Comparison of ENCODE assay signal across 10 cellular contexts in the genomic region with DNA sequence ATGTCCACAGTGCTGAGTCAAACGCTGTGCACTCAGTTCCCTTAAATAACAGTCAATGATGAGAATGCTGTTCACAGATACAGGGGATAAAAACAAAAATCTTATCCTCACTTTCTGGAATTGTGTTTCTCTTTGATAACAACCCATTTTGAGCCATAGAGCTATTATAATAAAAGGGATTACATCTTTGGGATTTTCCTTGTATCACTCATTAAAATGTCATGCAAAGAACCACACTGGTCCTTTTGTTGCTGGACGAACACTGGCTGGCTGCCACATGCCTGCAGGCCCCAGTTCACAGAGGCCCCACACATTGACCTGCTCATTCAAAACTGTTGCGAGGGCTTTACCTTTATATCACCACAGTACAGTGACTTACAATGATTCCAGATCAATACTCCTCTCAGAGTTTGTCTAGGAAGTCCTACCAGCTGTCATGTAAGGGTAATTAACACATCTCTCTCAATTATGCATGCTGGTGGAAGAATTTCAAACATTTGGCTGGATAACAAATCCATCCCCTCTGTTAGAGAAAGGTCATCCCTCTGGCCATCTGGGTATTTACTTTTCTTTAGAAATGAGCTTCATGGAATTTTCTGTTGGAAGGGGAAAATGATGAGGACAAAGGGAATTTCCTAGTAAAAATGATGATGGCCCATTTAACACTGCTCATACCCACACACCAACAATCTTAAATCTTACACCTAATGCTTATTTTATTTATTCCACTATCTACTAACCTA.
A peak's percentile ranks its signal among the peaks of the same experiment; 100 is the strongest.
DNase-seq lines count a peak whose midpoint lies in the region; ATAC-seq and TF ChIP-seq lines count a peak whose summit lies in the region.
"Had no signal": no experiment of that assay in that cellular context is flagged by ENCODE, and none has a peak within 500 bp of the region (broad histone marks: within the 10 kb centered on the region; RNA-seq: fewer than 3 reads in every experiment).

No MANE protein-coding gene starts in this region.

- DNase-seq in AG20443 (ENCODE audit: low spot score) (peak; percentile 61), Panc1 (ENCODE audit: low read depth, low spot score) (no peak), epidermal melanocyte (ENCODE audit: insufficient read length, low spot score) (peak; percentile 72), myocyte (ENCODE audit: low read depth) (peak; percentile 66)
- DNase-seq in CD8-positive, alpha-beta T cell: no peak
- DNase-seq in stimulated activated CD4-positive, alpha-beta T cell treated with anti-CD3 and anti-CD28 coated beads, Interleukin-15, amount 100 ng/mL, for 24 hours: no peak
- DNase-seq: NCI-H2029 treated with DMSO at 0.1 percent for 48 hours had no signal

- no peaks in the 10 kb centered on the region for H3K27me3 Mint-ChIP-seq in CD8-positive, alpha-beta T cell (ENCODE audit: low read depth)

- peak overlapping the region; percentile 100 for H3K27ac ChIP-seq in Panc1 (ENCODE audit: low read length)
- H3K27ac ChIP-seq in CD8-positive, alpha-beta T cell (ENCODE audit: low read depth, low read length): no peak overlapping the region

- H3K9me3 Mint-ChIP-seq in CD8-positive, alpha-beta T cell: no peaks in the 10 kb centered on the region

- H3K4me3 Mint-ChIP-seq in CD8-positive, alpha-beta T cell: no peak overlapping the region
- H3K4me3 Mint-ChIP-seq: CD14-positive monocyte had no signal

- peak; percentile 86 for ATAC-seq in Panc1
- no peak for ATAC-seq in GM18502 (IDR thresholded peaks at IDR 0.05; ENCODE audit: poor library complexity, unreplicated experiment)
- ATAC-seq in CD8-positive, alpha-beta T cell: no peak
- no peak for ATAC-seq in GM19467 (IDR thresholded peaks at IDR 0.05; ENCODE audit: unreplicated experiment)

- H3K36me3 ChIP-seq in Panc1 (ENCODE audit: control insufficient read depth, insufficient read depth, low read length): peaks cover 5% of the 10 kb centered on the region; the same call in 1 of the 2 replicates
- no peaks in the 10 kb centered on the region for H3K36me3 ChIP-seq in CD8-positive, alpha-beta T cell (ENCODE audit: insufficient read depth, low read length)

- peaks cover 97% of the 10 kb centered on the region for H3K4me1 ChIP-seq in Panc1 (ENCODE audit: control insufficient read depth, insufficient read depth, low read length)
- no peaks in the 10 kb centered on the region for H3K4me1 ChIP-seq in CD8-positive, alpha-beta T cell (ENCODE audit: insufficient read depth, low read length)

- H3K4me1 Mint-ChIP-seq in CD8-positive, alpha-beta T cell (ENCODE audit: low read depth): peaks cover 27% of the 10 kb centered on the region
- H3K4me1 Mint-ChIP-seq: CD14-positive monocyte had no signal

- POLR2A ChIA-PET in Panc1 (lab: Charles Lee): interaction anchor here (0.6 to 1.1 kb wide), 3 partner anchors 9 to 51 kb away, joined by 3 read pairs; no protein-coding TSS in a partner anchor
- POLR2A ChIA-PET in CD8-positive, alpha-beta T cell (lab: Charles Lee): no interaction called here

- CTCF ChIA-PET in Panc1 (lab: Charles Lee): no interaction called here
- CTCF ChIA-PET in CD8-positive, alpha-beta T cell (lab: Charles Lee): no interaction called here

- H3K27ac Mint-ChIP-seq in CD8-positive, alpha-beta T cell: no peak overlapping the region
- H3K27ac Mint-ChIP-seq: CD14-positive monocyte had no signal

- in situ Hi-C loops in Panc1 (cut with HindIII; ENCODE audit: low pct_unique_long_range_greater_than_20kb, low sequenced_read_pairs): no loop called here

- intact Hi-C loops in Panc1 (cut with micrococcal nuclease; ENCODE audit: unreplicated experiment): no loop called here
- intact Hi-C loops in CD8-positive, alpha-beta T cell (cut with DNase I, micrococcal nuclease): no loop called here

- H3K4me3 ChIP-seq in Panc1 (ENCODE audit: low read depth in 2 of 2, low read length in 2 of 2): no peak overlapping the region
- no peak overlapping the region for H3K4me3 ChIP-seq in CD8-positive, alpha-beta T cell (ENCODE audit: low read depth, low read length)

- TF ChIP-seq CTCF in Panc1 (IDR thresholded peaks at IDR 0.05): no peak
- no peak for TF ChIP-seq CTCF in CD8-positive, alpha-beta T cell (IDR thresholded peaks at IDR 0.05)

- peaks cover 28% of the 10 kb centered on the region for H3K36me3 Mint-ChIP-seq in CD8-positive, alpha-beta T cell

- no peaks in the 10 kb centered on the region for H3K9me3 ChIP-seq in Panc1 (ENCODE audit: control insufficient read depth, insufficient read depth, low read depth, low read length)
- no peaks in the 10 kb centered on the region for H3K9me3 ChIP-seq in CD8-positive, alpha-beta T cell (ENCODE audit: low read length)

- H3K27me3 ChIP-seq in Panc1 (ENCODE audit: control insufficient read depth, insufficient read depth, low read length): no peaks in the 10 kb centered on the region
- no peaks in the 10 kb centered on the region for H3K27me3 ChIP-seq in CD8-positive, alpha-beta T cell (ENCODE audit: insufficient read depth, low read length)

- no TSS peak for BruUV-seq in Panc1 (replicated peaks; lab: Mats Ljungman, UMichigan)

Comparison
In these comparisons a context has a peak if more than half of its experiments do, and no peak if none do; other contexts are left out.
1. DNase-seq: peak in AG20443 (single experiment), epidermal melanocyte (single experiment) and myocyte (single experiment); none in Panc1 (single experiment), CD8-positive, alpha-beta T cell (0 of 7) and stimulated activated CD4-positive, alpha-beta T cell treated with anti-CD3 and anti-CD28 coated beads, Interleukin-15, amount 100 ng/mL, for 24 hours (single experiment).